ENCODE assay signal across 7 cellular contexts in the genomic region with DNA sequence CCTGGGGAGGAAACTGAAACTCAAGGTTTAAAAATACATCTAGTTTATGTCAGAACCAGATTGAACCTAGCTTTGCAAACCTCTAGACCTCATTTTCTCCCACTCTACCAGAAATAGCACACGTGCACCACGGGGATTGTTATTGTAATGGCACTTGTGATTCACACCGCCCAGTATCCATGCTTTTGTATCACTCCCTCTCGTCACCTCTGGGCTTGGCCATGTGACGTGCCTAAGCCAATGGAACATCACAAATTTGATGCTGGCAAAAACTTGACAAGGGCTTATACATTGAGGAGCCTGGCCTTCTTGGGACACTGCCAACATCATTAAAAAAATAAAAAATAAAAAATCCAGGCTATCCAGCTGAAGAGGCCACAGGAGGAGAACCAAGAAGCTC.
"Had no signal": no experiment of that assay in that cellular context is flagged by ENCODE, and none has a peak within 500 bp of the region (broad histone marks: within the 10 kb centered on the region; RNA-seq: fewer than 3 reads in every experiment).

No MANE protein-coding gene starts in this region.

- H3K4me3 Mint-ChIP-seq: GM23338, H9, IgD-negative memory B cell had no signal

- H2AFZ ChIP-seq: GM23338 had no signal

- H3K9me3 Mint-ChIP-seq: GM23338, H9, IgD-negative memory B cell had no signal

- H3K27ac Mint-ChIP-seq: GM23338, H9, IgD-negative memory B cell had no signal

- H3K4me2 ChIP-seq: GM23338 had no signal

- H3K4me1 Mint-ChIP-seq: GM23338, IgD-negative memory B cell had no signal

- ATAC-seq: GM23338 had no signal

- FAIRE-seq: H1, H54, HTR-8/SVneo had no signal

- H3K36me3 Mint-ChIP-seq: IgD-negative memory B cell had no signal

- H3K4me3 ChIP-seq: GM23338 had no signal

- DNase-seq: H9, HCEC 1CT had no signal
